ENCODE assay signal across 12 cellular contexts in the genomic region with DNA sequence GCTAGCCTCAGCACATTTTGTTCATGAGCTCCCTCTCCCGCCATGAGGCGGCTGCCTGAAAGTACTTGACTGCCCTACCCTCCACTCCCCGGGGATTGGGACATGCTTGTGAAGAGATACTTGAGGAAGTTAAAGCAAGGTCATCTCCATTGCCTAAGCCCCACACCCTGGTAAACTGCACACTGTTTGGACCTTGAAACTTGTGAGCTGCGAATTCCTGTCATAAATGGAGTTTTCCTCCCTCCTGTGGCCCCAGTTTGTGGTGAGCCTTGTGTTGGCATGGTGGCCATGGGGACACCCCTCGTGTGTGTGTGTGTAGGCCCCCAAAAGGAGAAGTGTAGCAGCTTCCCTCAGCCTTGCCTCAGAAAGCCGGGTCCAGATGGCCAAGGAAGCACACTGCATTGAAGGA.
DNase-seq lines count a peak whose midpoint lies in the region; ATAC-seq and TF ChIP-seq lines count a peak whose summit lies in the region.
"Had no signal": no experiment of that assay in that cellular context is flagged by ENCODE, and none has a peak within 500 bp of the region (broad histone marks: within the 10 kb centered on the region; RNA-seq: fewer than 3 reads in every experiment).

No MANE protein-coding gene starts in this region.

- peak overlapping the region; percentile 94 for H2AK5ac ChIP-seq in trophoblast cell (ENCODE audit: low read length)

- ATAC-seq in CD8-positive, alpha-beta T cell = no peak
- no peak for ATAC-seq in naive thymus-derived CD8-positive, alpha-beta T cell

- peak overlapping the region; percentile 92 to 97 (median 96) for H3K27ac Mint-ChIP-seq in CD14-positive monocyte
- H3K27ac Mint-ChIP-seq in CD8-positive, alpha-beta T cell = no peak overlapping the region
- peak overlapping the region in 1 of 10 donors; percentile 18 for H3K27ac Mint-ChIP-seq in naive thymus-derived CD8-positive, alpha-beta T cell
- H3K27ac Mint-ChIP-seq: CD4-positive, alpha-beta T cell had no signal

- no peak overlapping the region for H3K4me3 ChIP-seq in left ventricle myocardium inferior
- H3K4me3 ChIP-seq in trophoblast cell (ENCODE audit: low read depth, low read length) = no peak overlapping the region
- no peak overlapping the region for H3K4me3 ChIP-seq in CD8-positive, alpha-beta T cell (ENCODE audit: low read depth, low read length)

- H3K9me3 ChIP-seq in left ventricle myocardium inferior (replicated peaks) = no peaks in the 10 kb centered on the region
- no peaks in the 10 kb centered on the region for H3K9me3 ChIP-seq in trophoblast cell (ENCODE audit: insufficient read depth, low read depth, low read length)
- no peaks in the 10 kb centered on the region for H3K9me3 ChIP-seq in CD8-positive, alpha-beta T cell (ENCODE audit: low read length)

- peaks cover 69% of the 10 kb centered on the region for H3K4me1 Mint-ChIP-seq in CD14-positive monocyte
- H3K4me1 Mint-ChIP-seq in CD8-positive, alpha-beta T cell (ENCODE audit: low read depth) = peaks cover 12% of the 10 kb centered on the region
- peaks cover 10 to 80% (median 24%) of the 10 kb centered on the region in 4 donors for H3K4me1 Mint-ChIP-seq in naive thymus-derived CD8-positive, alpha-beta T cell

- no peak overlapping the region for H3K4me2 ChIP-seq in trophoblast cell (ENCODE audit: low read length)

- peaks cover 5% of the 10 kb centered on the region for H3K79me2 ChIP-seq in trophoblast cell (ENCODE audit: control insufficient read depth, insufficient read depth, low read length, poor library complexity)

- H2BK5ac ChIP-seq in trophoblast cell (ENCODE audit: low read depth, low read length, poor library complexity) = peak overlapping the region; percentile 98

- POLR2A ChIA-PET in CD8-positive, alpha-beta T cell (lab: Charles Lee) = no interaction called here
- POLR2A ChIA-PET in naive thymus-derived CD8-positive, alpha-beta T cell (lab: Charles Lee) = no interaction called here
- POLR2A ChIA-PET in HEK293T (lab: Yijun Ruan, JAX) = no interaction called here

- no peaks in the 10 kb centered on the region for H3K27me3 ChIP-seq in left ventricle myocardium inferior (ENCODE audit: low read depth)
- H3K27me3 ChIP-seq in trophoblast cell (ENCODE audit: insufficient read depth, low read length) = no peaks in the 10 kb centered on the region
- no peaks in the 10 kb centered on the region for H3K27me3 ChIP-seq in CD8-positive, alpha-beta T cell (ENCODE audit: insufficient read depth, low read length)

- peak overlapping the region; percentile 94 for H3K18ac ChIP-seq in trophoblast cell (ENCODE audit: low read length)

- H3K14ac ChIP-seq in trophoblast cell (ENCODE audit: low read length) = peak overlapping the region; percentile 96

- H2BK12ac ChIP-seq in trophoblast cell (ENCODE audit: low read length) = peak overlapping the region; percentile 94

- peaks cover 35% of the 10 kb centered on the region for H3K79me1 ChIP-seq in trophoblast cell (ENCODE audit: low read length)

- no peak overlapping the region for H4K12ac ChIP-seq in trophoblast cell (ENCODE audit: low read depth, low read length)

- peak overlapping the region; percentile 38 for H2AFZ ChIP-seq in trophoblast cell (ENCODE audit: insufficient read depth, low read length, poor library complexity)

- peaks cover 82% of the 10 kb centered on the region for H3K4me1 ChIP-seq in left ventricle myocardium inferior
- H3K4me1 ChIP-seq in trophoblast cell (ENCODE audit: control insufficient read depth in 1 of 2, insufficient read depth in 2 of 2, low read length in 2 of 2) = peaks cover 22 to 34% of the 10 kb centered on the region in 2 experiments
- H3K4me1 ChIP-seq in CD8-positive, alpha-beta T cell (ENCODE audit: insufficient read depth, low read length) = peaks cover 7% of the 10 kb centered on the region

- no peak overlapping the region for H3K9ac ChIP-seq in trophoblast cell (ENCODE audit: low read length)

- H4K8ac ChIP-seq in trophoblast cell (ENCODE audit: low read depth, low read length) = peak overlapping the region; percentile 80

- intact Hi-C loops in CD14-positive monocyte (cut with micrococcal nuclease) (loop anchor here (10.0 kb wide), 5 partner anchors 77 to 397 kb away; partner anchors contain the start of gene ZFP36L1 (in 1 of the 2)), left ventricle myocardium inferior (cut with micrococcal nuclease) (no loop called here)
- intact Hi-C loops in CD8-positive, alpha-beta T cell (cut with DNase I, micrococcal nuclease) = no loop called here

- H3K4me3 Mint-ChIP-seq in CD14-positive monocyte = peak overlapping the region in 1 of 2 donors; percentile 46
- H3K4me3 Mint-ChIP-seq in CD8-positive, alpha-beta T cell = no peak overlapping the region
- no peak overlapping the region for H3K4me3 Mint-ChIP-seq in naive thymus-derived CD8-positive, alpha-beta T cell
- H3K4me3 Mint-ChIP-seq: CD4-positive, alpha-beta T cell had no signal

- DNase-seq in CD14-positive monocyte (ENCODE audit: low spot score) = peak; percentile 92
- peak; percentile 32 for DNase-seq in SKM-1 (lab: John Stamatoyannopoulos, UW; ENCODE audit: unreplicated experiment)
- DNase-seq in left ventricle myocardium inferior = peak; percentile 51
- peak in 1 of 2 donors; percentile 51 for DNase-seq in trophoblast cell
- no peak for DNase-seq in SW 1271 (lab: John Stamatoyannopoulos, UW)
- no peak for DNase-seq in CD8-positive, alpha-beta T cell
- no peak for DNase-seq in naive thymus-derived CD8-positive, alpha-beta T cell
- DNase-seq in HEK293T (ENCODE audit: extremely low spot score) = no peak
- DNase-seq: activated gamma-delta T cell; CD4-positive, alpha-beta T cell; NCI-H1105; T1000 had no signal

- peaks cover under 1 to 9% of the 10 kb centered on the region in 2 donors for H3K36me3 Mint-ChIP-seq in CD14-positive monocyte
- H3K36me3 Mint-ChIP-seq in CD8-positive, alpha-beta T cell = no peaks in the 10 kb centered on the region
- no peaks in the 10 kb centered on the region for H3K36me3 Mint-ChIP-seq in naive thymus-derived CD8-positive, alpha-beta T cell

- H3K4ac ChIP-seq in trophoblast cell (ENCODE audit: low read depth, low read length) = peak overlapping the region; percentile 53

- CTCF ChIA-PET in CD8-positive, alpha-beta T cell (lab: Charles Lee) = no interaction called here
- CTCF ChIA-PET in HEK293T (lab: Yijun Ruan, JAX) = no interaction called here

- no peak for TF ChIP-seq CTCF in CD14-positive monocyte (IDR thresholded peaks at IDR 0.05)
- TF ChIP-seq CTCF in left ventricle myocardium inferior (IDR thresholded peaks at IDR 0.05; ENCODE audit: borderline replicate concordance) = no peak
- no peak for TF ChIP-seq CTCF in CD8-positive, alpha-beta T cell (IDR thresholded peaks at IDR 0.05)

- H4K91ac ChIP-seq in trophoblast cell (ENCODE audit: low read depth, low read length) = peak overlapping the region; percentile 99

- WGBS in trophoblast cell (ENCODE audit: extremely low coverage, insufficient coverage, insufficient read length) = no CpG with 5 or more reads among the region's 6 CpGs

- H3K36me3 ChIP-seq in left ventricle myocardium inferior (no peaks in the 10 kb centered on the region), trophoblast cell (ENCODE audit: control insufficient read depth in 1 of 2, insufficient read depth in 2 of 2, low read length in 2 of 2) (no peaks in the 10 kb centered on the region)
- H3K36me3 ChIP-seq in CD8-positive, alpha-beta T cell (ENCODE audit: insufficient read depth, low read length) = no peaks in the 10 kb centered on the region

- peak overlapping the region; percentile 55 for H3K27ac ChIP-seq in left ventricle myocardium inferior (replicated peaks)
- peak overlapping the region; percentile 89 for H3K27ac ChIP-seq in trophoblast cell (ENCODE audit: low read depth, low read length)
- H3K27ac ChIP-seq in CD8-positive, alpha-beta T cell (ENCODE audit: low read depth, low read length) = no peak overlapping the region

- H3K9me3 Mint-ChIP-seq in CD14-positive monocyte = no peaks in the 10 kb centered on the region
- no peaks in the 10 kb centered on the region for H3K9me3 Mint-ChIP-seq in CD8-positive, alpha-beta T cell
- peaks cover 0 to 3% (median 0%) of the 10 kb centered on the region in 9 donors for H3K9me3 Mint-ChIP-seq in naive thymus-derived CD8-positive, alpha-beta T cell
- H3K9me3 Mint-ChIP-seq: CD4-positive, alpha-beta T cell had no signal

- no peak overlapping the region for H3K23ac ChIP-seq in trophoblast cell (ENCODE audit: low read length)

- H2BK120ac ChIP-seq in trophoblast cell (ENCODE audit: insufficient read depth, low read length, poor library complexity) = peak overlapping the region; percentile 94

- H3K27me3 Mint-ChIP-seq in CD14-positive monocyte (ENCODE audit: low read depth in 3 of 3) = no peaks in the 10 kb centered on the region
- no peaks in the 10 kb centered on the region for H3K27me3 Mint-ChIP-seq in CD8-positive, alpha-beta T cell (ENCODE audit: low read depth)
- H3K27me3 Mint-ChIP-seq in naive thymus-derived CD8-positive, alpha-beta T cell = no peaks in the 10 kb centered on the region
- H3K27me3 Mint-ChIP-seq: CD4-positive, alpha-beta T cell had no signal

TF ChIP-seq in HEK293T, 16 proteins besides CTCF, POLR2A, EP300 and RAD21:
- TF ChIP-seq TARDBP (IDR thresholded peaks at IDR 0.05) (no peak), LEF1 (IDR thresholded peaks at IDR 0.05; ENCODE audit: borderline replicate concordance) (no peak), NFRKB (IDR thresholded peaks at IDR 0.05) (no peak), CTBP1 (IDR thresholded peaks at IDR 0.05; ENCODE audit: borderline replicate concordance) (no peak), FOXM1 (IDR thresholded peaks at IDR 0.05; ENCODE audit: borderline replicate concordance) (no peak), HDGF (IDR thresholded peaks at IDR 0.05; ENCODE audit: borderline replicate concordance) (no peak), L3MBTL2 (conservative IDR thresholded peaks at IDR 0.05) (no peak)
- TF ChIP-seq, protein P1, sequence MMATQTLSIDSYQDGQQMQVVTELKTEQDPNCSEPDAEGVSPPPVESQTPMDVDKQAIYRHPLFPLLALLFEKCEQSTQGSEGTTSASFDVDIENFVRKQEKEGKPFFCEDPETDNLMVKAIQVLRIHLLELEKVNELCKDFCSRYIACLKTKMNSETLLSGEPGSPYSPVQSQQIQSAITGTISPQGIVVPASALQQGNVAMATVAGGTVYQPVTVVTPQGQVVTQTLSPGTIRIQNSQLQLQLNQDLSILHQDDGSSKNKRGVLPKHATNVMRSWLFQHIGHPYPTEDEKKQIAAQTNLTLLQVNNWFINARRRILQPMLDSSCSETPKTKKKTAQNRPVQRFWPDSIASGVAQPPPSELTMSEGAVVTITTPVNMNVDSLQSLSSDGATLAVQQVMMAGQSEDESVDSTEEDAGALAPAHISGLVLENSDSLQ (IDR thresholded peaks at IDR 0.05) = no peak
TF ChIP-seq in HEK293T: peak in this region for 0.

Comparison
In these comparisons a context has a peak if more than half of its experiments do, and no peak if none do; other contexts are left out.
1. DNase-seq: peak in CD14-positive monocyte (single experiment), SKM-1 (single experiment) and left ventricle myocardium inferior (single experiment); none in SW 1271 (0 of 2), CD8-positive, alpha-beta T cell (0 of 7), naive thymus-derived CD8-positive, alpha-beta T cell (0 of 10) and HEK293T (single experiment).
2. intact Hi-C loops: an anchor here in CD14-positive monocyte (10.0 kb wide); none called in left ventricle myocardium inferior and CD8-positive, alpha-beta T cell.